In genomic region chr5:26649000-26649399, GRCh38 we compare ENCODE assay signal across 11 cellular contexts.
"Had no signal": no experiment of that assay in that cellular context is flagged by ENCODE, and none has a peak within 500 bp of the region (broad histone marks: within the 10 kb centered on the region; RNA-seq: fewer than 3 reads in every experiment).

No MANE protein-coding gene starts in this region.

- FAIRE-seq: frontal cortex had no signal

- H3K4me3 ChIP-seq: breast epithelium, heart left ventricle had no signal

- DNase-seq: activated effector memory CD4-positive, alpha-beta T cell treated with anti-CD3 and anti-CD28 coated beads, Interleukin-2, amount 50 U/mL, for 16 hours; activated T-cell treated with anti-CD3 and anti-CD28 coated beads, Interleukin-2, amount 50 U/mL, for 24 hours; amygdala; heart left ventricle; islet precursor cell; mammary epithelial cell; stimulated activated CD4-positive, alpha-beta T cell treated with anti-CD3 and anti-CD28 coated beads, Interleukin-12 subunit alpha, Interleukin-12 subunit beta, amount 100 ng/mL, for 4 hours; stimulated activated naive CD4-positive, alpha-beta T cell; T-helper 17 cell had no signal
